Comparison of ENCODE assay signal across 18 cellular contexts in genomic region chr21:25273945-25274344, GRCh38.
DNase-seq lines count a peak whose midpoint lies in the region; TF ChIP-seq lines count a peak whose summit lies in the region.
"Had no signal": no experiment of that assay in that cellular context is flagged by ENCODE, and none has a peak within 500 bp of the region (broad histone marks: within the 10 kb centered on the region; RNA-seq: fewer than 3 reads in every experiment).

No MANE protein-coding gene starts in this region.

- H3K4me2 ChIP-seq in OCI-LY3 (ENCODE audit: low read length), result no peak overlapping the region
- H3K4me2 ChIP-seq: KMS-11 had no signal

- peak; percentile 95 for DNase-seq in COR-L47 (lab: John Stamatoyannopoulos, UW)
- peak; percentile 95 for DNase-seq in NCI-H146 treated with DMSO at 0.1 percent for 48 hours (lab: John Stamatoyannopoulos, UW; ENCODE audit: unreplicated experiment)
- DNase-seq in NCI-H345 (lab: John Stamatoyannopoulos, UW), result peak; percentile 28
- DNase-seq in activated CD4-positive, alpha-beta T cell treated with anti-CD3 and anti-CD28 coated beads, Interleukin-2, amount 10 ng/mL, durations not matched to agents 7 days and 5 days, result no peak
- DNase-seq in activated naive CD4-positive, alpha-beta T cell treated with anti-CD3 and anti-CD28 coated beads, Interleukin-2, amount 10 ng/mL, durations not matched to agents 7 days and 5 days, result no peak
- no peak for DNase-seq in amygdala (lab: John Stamatoyannopoulos, UW)
- DNase-seq in activated T-helper 1 cell treated with anti-CD3 and anti-CD28 coated beads, Interleukin-12 subunit alpha, Interleukin-12 subunit beta, Interleukin-2, Interleukin-4 antibody, amounts not matched to agents 30 ng/mL and 10 ng/mL and 1 ng/mL, durations not matched to agents 14 hours and 24 hours and 36 hours (ENCODE audit: low spot score), result no peak
- DNase-seq: CD4-positive, alpha-beta T cell; DMS153; GDM1; H9; NCI-H2029 treated with DMSO at 0.1 percent for 48 hours; NCI-H226; NCI-H526; SHP77; T-cell had no signal

- no peak overlapping the region for H3K27ac Mint-ChIP-seq in activated CD4-positive, alpha-beta T cell treated with anti-CD3 and anti-CD28 coated beads, Interleukin-2, amount 10 ng/mL, durations not matched to agents 7 days and 5 days
- H3K27ac Mint-ChIP-seq in activated naive CD4-positive, alpha-beta T cell treated with anti-CD3 and anti-CD28 coated beads, Interleukin-2, amount 10 ng/mL, durations not matched to agents 7 days and 5 days, result no peak overlapping the region
- H3K27ac Mint-ChIP-seq in activated T-helper 1 cell treated with anti-CD3 and anti-CD28 coated beads, Interleukin-12 subunit alpha, Interleukin-12 subunit beta, Interleukin-2, Interleukin-4 antibody, amounts not matched to agents 30 ng/mL and 10 ng/mL and 1 ng/mL, durations not matched to agents 14 hours and 24 hours and 36 hours, result no peak overlapping the region
- H3K27ac Mint-ChIP-seq: CD4-positive, alpha-beta T cell; H9; T-cell had no signal

- H3K4me3 ChIP-seq in OCI-LY3 (ENCODE audit: low read length), result no peak overlapping the region

- H2AFZ ChIP-seq in OCI-LY3 (ENCODE audit: low read depth, low read length), result no peak overlapping the region

- H3K27me3 Mint-ChIP-seq in activated CD4-positive, alpha-beta T cell treated with anti-CD3 and anti-CD28 coated beads, Interleukin-2, amount 10 ng/mL, durations not matched to agents 7 days and 5 days, result peaks cover 3% of the 10 kb centered on the region
- H3K27me3 Mint-ChIP-seq in activated naive CD4-positive, alpha-beta T cell treated with anti-CD3 and anti-CD28 coated beads, Interleukin-2, amount 10 ng/mL, durations not matched to agents 7 days and 5 days, result peaks cover 6% of the 10 kb centered on the region
- no peaks in the 10 kb centered on the region for H3K27me3 Mint-ChIP-seq in activated T-helper 1 cell treated with anti-CD3 and anti-CD28 coated beads, Interleukin-12 subunit alpha, Interleukin-12 subunit beta, Interleukin-2, Interleukin-4 antibody, amounts not matched to agents 30 ng/mL and 10 ng/mL and 1 ng/mL, durations not matched to agents 14 hours and 24 hours and 36 hours (ENCODE audit: insufficient read depth)
- H3K27me3 Mint-ChIP-seq: CD4-positive, alpha-beta T cell; T-cell had no signal

- CTCF ChIA-PET in activated CD4-positive, alpha-beta T cell treated with anti-CD3 and anti-CD28 coated beads, Interleukin-2, amount 10 ng/mL, durations not matched to agents 7 days and 5 days (lab: Charles Lee), result no interaction called here
- CTCF ChIA-PET in activated naive CD4-positive, alpha-beta T cell treated with anti-CD3 and anti-CD28 coated beads, Interleukin-2, amount 10 ng/mL, durations not matched to agents 7 days and 5 days (lab: Charles Lee), result no interaction called here

- H3K9me3 Mint-ChIP-seq in activated CD4-positive, alpha-beta T cell treated with anti-CD3 and anti-CD28 coated beads, Interleukin-2, amount 10 ng/mL, durations not matched to agents 7 days and 5 days, result no peaks in the 10 kb centered on the region
- H3K9me3 Mint-ChIP-seq in activated naive CD4-positive, alpha-beta T cell treated with anti-CD3 and anti-CD28 coated beads, Interleukin-2, amount 10 ng/mL, durations not matched to agents 7 days and 5 days, result no peaks in the 10 kb centered on the region
- H3K9me3 Mint-ChIP-seq in activated T-helper 1 cell treated with anti-CD3 and anti-CD28 coated beads, Interleukin-12 subunit alpha, Interleukin-12 subunit beta, Interleukin-2, Interleukin-4 antibody, amounts not matched to agents 30 ng/mL and 10 ng/mL and 1 ng/mL, durations not matched to agents 14 hours and 24 hours and 36 hours, result no peaks in the 10 kb centered on the region
- H3K9me3 Mint-ChIP-seq: T-cell had no signal

- no peaks in the 10 kb centered on the region for H3K36me3 Mint-ChIP-seq in activated CD4-positive, alpha-beta T cell treated with anti-CD3 and anti-CD28 coated beads, Interleukin-2, amount 10 ng/mL, durations not matched to agents 7 days and 5 days (ENCODE audit: low read depth)
- no peaks in the 10 kb centered on the region for H3K36me3 Mint-ChIP-seq in activated naive CD4-positive, alpha-beta T cell treated with anti-CD3 and anti-CD28 coated beads, Interleukin-2, amount 10 ng/mL, durations not matched to agents 7 days and 5 days
- H3K36me3 Mint-ChIP-seq in activated T-helper 1 cell treated with anti-CD3 and anti-CD28 coated beads, Interleukin-12 subunit alpha, Interleukin-12 subunit beta, Interleukin-2, Interleukin-4 antibody, amounts not matched to agents 30 ng/mL and 10 ng/mL and 1 ng/mL, durations not matched to agents 14 hours and 24 hours and 36 hours (ENCODE audit: low read depth), result no peaks in the 10 kb centered on the region
- H3K36me3 Mint-ChIP-seq: T-cell had no signal

- H3K9me3 ChIP-seq in OCI-LY3 (ENCODE audit: insufficient read depth, low read length), result no peaks in the 10 kb centered on the region

- H3K27ac ChIP-seq in OCI-LY3 (ENCODE audit: low read length), result no peak overlapping the region
- H3K27ac ChIP-seq: KMS-11 had no signal

- H3K36me3 ChIP-seq in OCI-LY3 (replicated peaks; ENCODE audit: low read depth, low read length), result no peaks in the 10 kb centered on the region

- intact Hi-C loops in activated T-helper 1 cell treated with anti-CD3 and anti-CD28 coated beads, Interleukin-12 subunit alpha, Interleukin-12 subunit beta, Interleukin-2, Interleukin-4 antibody, amounts not matched to agents 30 ng/mL and 10 ng/mL and 1 ng/mL, durations not matched to agents 14 hours and 24 hours and 36 hours (cut with micrococcal nuclease), result no loop called here

- peak; percentile 24; the same call in 1 of the 2 replicates for TF ChIP-seq CTCF in OCI-LY3 (IDR thresholded peaks at IDR 0.05; ENCODE audit: low read depth, low read length)

- no peaks in the 10 kb centered on the region for H3K79me2 ChIP-seq in OCI-LY3 (ENCODE audit: low read length)

- peaks cover 20% of the 10 kb centered on the region for H3K4me1 ChIP-seq in OCI-LY3 (ENCODE audit: low read length)

- POLR2A ChIA-PET in activated CD4-positive, alpha-beta T cell treated with anti-CD3 and anti-CD28 coated beads, Interleukin-2, amount 10 ng/mL, durations not matched to agents 7 days and 5 days (lab: Charles Lee), result no interaction called here

- H4K20me1 ChIP-seq in OCI-LY3 (ENCODE audit: insufficient read depth, low read length), result no peaks in the 10 kb centered on the region

- no peak overlapping the region for H3K4me3 Mint-ChIP-seq in activated CD4-positive, alpha-beta T cell treated with anti-CD3 and anti-CD28 coated beads, Interleukin-2, amount 10 ng/mL, durations not matched to agents 7 days and 5 days
- H3K4me3 Mint-ChIP-seq in activated naive CD4-positive, alpha-beta T cell treated with anti-CD3 and anti-CD28 coated beads, Interleukin-2, amount 10 ng/mL, durations not matched to agents 7 days and 5 days, result no peak overlapping the region
- no peak overlapping the region for H3K4me3 Mint-ChIP-seq in activated T-helper 1 cell treated with anti-CD3 and anti-CD28 coated beads, Interleukin-12 subunit alpha, Interleukin-12 subunit beta, Interleukin-2, Interleukin-4 antibody, amounts not matched to agents 30 ng/mL and 10 ng/mL and 1 ng/mL, durations not matched to agents 14 hours and 24 hours and 36 hours
- H3K4me3 Mint-ChIP-seq: CD4-positive, alpha-beta T cell; H9; T-cell had no signal

- H3K9ac ChIP-seq in OCI-LY3 (ENCODE audit: low read length), result no peak overlapping the region
- H3K9ac ChIP-seq: KMS-11 had no signal

- H3K4me1 Mint-ChIP-seq in activated CD4-positive, alpha-beta T cell treated with anti-CD3 and anti-CD28 coated beads, Interleukin-2, amount 10 ng/mL, durations not matched to agents 7 days and 5 days, result no peaks in the 10 kb centered on the region
- H3K4me1 Mint-ChIP-seq in activated naive CD4-positive, alpha-beta T cell treated with anti-CD3 and anti-CD28 coated beads, Interleukin-2, amount 10 ng/mL, durations not matched to agents 7 days and 5 days, result no peaks in the 10 kb centered on the region
- no peaks in the 10 kb centered on the region for H3K4me1 Mint-ChIP-seq in activated T-helper 1 cell treated with anti-CD3 and anti-CD28 coated beads, Interleukin-12 subunit alpha, Interleukin-12 subunit beta, Interleukin-2, Interleukin-4 antibody, amounts not matched to agents 30 ng/mL and 10 ng/mL and 1 ng/mL, durations not matched to agents 14 hours and 24 hours and 36 hours (ENCODE audit: low read depth)
- H3K4me1 Mint-ChIP-seq: H9, T-cell had no signal

- no peaks in the 10 kb centered on the region for H3K27me3 ChIP-seq in OCI-LY3 (ENCODE audit: low read depth, low read length)

Comparison
In these comparisons a context has a peak if more than half of its experiments do, and no peak if none do; other contexts are left out.
1. DNase-seq: peak in COR-L47 (single experiment), NCI-H146 treated with DMSO at 0.1 percent for 48 hours (single experiment) and NCI-H345 (single experiment); none in activated CD4-positive, alpha-beta T cell treated with anti-CD3 and anti-CD28 coated beads, Interleukin-2, amount 10 ng/mL, durations not matched to agents 7 days and 5 days (single experiment), activated naive CD4-positive, alpha-beta T cell treated with anti-CD3 and anti-CD28 coated beads, Interleukin-2, amount 10 ng/mL, durations not matched to agents 7 days and 5 days (single experiment), amygdala (0 of 56) and activated T-helper 1 cell treated with anti-CD3 and anti-CD28 coated beads, Interleukin-12 subunit alpha, Interleukin-12 subunit beta, Interleukin-2, Interleukin-4 antibody, amounts not matched to agents 30 ng/mL and 10 ng/mL and 1 ng/mL, durations not matched to agents 14 hours and 24 hours and 36 hours (single experiment).